8 cellular contexts compared by ENCODE assay signal in the genomic region with DNA sequence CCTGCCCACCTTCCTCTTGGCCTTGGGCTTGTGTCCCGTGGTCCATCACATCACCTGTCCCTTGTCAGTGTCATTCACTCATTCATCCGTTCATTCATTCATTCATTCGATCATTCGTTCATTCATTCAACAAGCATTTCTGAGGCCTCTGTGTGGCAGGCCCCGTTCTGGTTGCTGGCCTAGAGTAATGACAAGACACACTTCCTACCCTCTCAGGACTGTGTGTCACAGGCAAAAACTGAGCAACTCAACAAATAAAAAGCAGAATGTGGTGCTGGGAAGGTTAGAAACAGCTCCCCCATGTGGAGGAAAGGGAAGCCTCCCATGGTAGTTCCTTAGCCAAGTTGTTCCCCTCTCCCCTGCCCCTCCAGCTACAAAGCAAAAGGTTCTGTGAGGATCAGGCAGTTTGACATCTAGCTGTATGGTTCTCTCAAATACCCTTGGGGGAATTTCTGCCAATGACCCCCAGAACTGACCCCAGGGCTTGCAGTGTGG. TPM values are rescaled to one million over a fixed set of nuclear protein-coding genes. Genes with fewer than 3 reads are reported as not detected.
DNase-seq lines count a peak whose midpoint lies in the region; ATAC-seq and TF ChIP-seq lines count a peak whose summit lies in the region.
"Had no signal": no experiment of that assay in that cellular context is flagged by ENCODE, and none has a peak within 500 bp of the region (broad histone marks: within the 10 kb centered on the region; RNA-seq: fewer than 3 reads in every experiment).

No MANE protein-coding gene starts in this region.

- no peak overlapping the region for H3K9ac ChIP-seq in mammary epithelial cell (ENCODE audit: insufficient read depth, low read length)

- 77% methylated on average over 5 of the region's 5 CpGs for WGBS in mammary epithelial cell (ENCODE audit: low coverage, missing lambda C conversion rate)

- in situ Hi-C loops in mammary epithelial cell (cut with MboI; ENCODE audit: low sequenced_read_pairs in 2 of 2): no loop called here

- H3K36me3 ChIP-seq in mammary epithelial cell (ENCODE audit: insufficient read depth, low read length) (no peaks in the 10 kb centered on the region), osteoblast (ENCODE audit: insufficient read depth, low read length) (no peaks in the 10 kb centered on the region)

- no peak for TF ChIP-seq POLR2A in NB4 (IDR thresholded peaks at IDR 0.05; ENCODE audit: extremely low read depth, insufficient read length)

- TF ChIP-seq CTCF in GM12872 (IDR thresholded peaks at IDR 0.05; ENCODE audit: insufficient read depth, low read depth, low read length) (peak; percentile 71), NB4 (IDR thresholded peaks at IDR 0.05; ENCODE audit: low read depth, low read length) (peak; percentile 77), mammary epithelial cell (conservative IDR thresholded peaks at IDR 0.05 in 1 of 2, IDR thresholded peaks at IDR 0.05 in 1 of 2; ENCODE audit: extremely low read depth in 1 of 2, insufficient read depth in 1 of 2, low read depth in 1 of 2, low read length in 2 of 2) (peak; percentile 57 to 58), osteoblast (IDR thresholded peaks at IDR 0.05; ENCODE audit: extremely low read depth, low read depth, low read length) (peak; percentile 71)

- no peaks in the 10 kb centered on the region for H3K4me1 ChIP-seq in mammary epithelial cell (ENCODE audit: insufficient read depth, low read length)
- no peaks in the 10 kb centered on the region for H3K4me1 ChIP-seq in osteoblast (ENCODE audit: insufficient read depth, low read length)

- no peak for ATAC-seq in GM19452 (IDR thresholded peaks at IDR 0.05; ENCODE audit: unreplicated experiment)
- ATAC-seq in HG02938 (IDR thresholded peaks at IDR 0.05; ENCODE audit: unreplicated experiment): no peak

- H2AFZ ChIP-seq in mammary epithelial cell (ENCODE audit: low read depth, low read length): no peak overlapping the region
- H2AFZ ChIP-seq in osteoblast (ENCODE audit: low read length): no peak overlapping the region

- DNase-seq in NB4 (ENCODE audit: low read depth): peak; percentile 64
- peak; percentile 23 for DNase-seq in mammary epithelial cell
- DNase-seq in osteoblast (ENCODE audit: insufficient read length, low spot score, missing footprints): peak; percentile 96
- DNase-seq in pons (ENCODE audit: low spot score): no peak

- H3K27ac ChIP-seq in mammary epithelial cell (ENCODE audit: insufficient read depth, low read depth, low read length) (no peak overlapping the region), osteoblast (ENCODE audit: low read depth, low read length) (no peak overlapping the region)

- no peaks in the 10 kb centered on the region for H3K79me2 ChIP-seq in mammary epithelial cell (ENCODE audit: insufficient read depth, low read length)
- H3K79me2 ChIP-seq in osteoblast (ENCODE audit: insufficient read depth, low read length): no peaks in the 10 kb centered on the region

- H4K20me1 ChIP-seq in mammary epithelial cell (ENCODE audit: insufficient read depth, low read length): no peaks in the 10 kb centered on the region
- peaks cover 4% of the 10 kb centered on the region for H4K20me1 ChIP-seq in osteoblast (ENCODE audit: insufficient read depth, low read length)

- H3K9me3 ChIP-seq in mammary epithelial cell (replicated peaks; ENCODE audit: insufficient read depth, low read length) (no peaks in the 10 kb centered on the region), osteoblast (ENCODE audit: low read depth, low read length) (no peaks in the 10 kb centered on the region)

- CTCF ChIA-PET in mammary epithelial cell (lab: Charles Lee; ENCODE audit: low non-redundant PET): no interaction called here

- BruUV-seq in mammary epithelial cell (replicated peaks; lab: Mats Ljungman, UMichigan): no TSS peak

- intact Hi-C loops in mammary epithelial cell (cut with micrococcal nuclease): loop anchor here (10.0 kb wide), 1 partner anchor 366 kb away; no protein-coding TSS in a partner anchor

- H3K27me3 ChIP-seq in mammary epithelial cell (ENCODE audit: insufficient read depth, low read length) (no peaks in the 10 kb centered on the region), osteoblast (ENCODE audit: insufficient read depth, low read length) (no peaks in the 10 kb centered on the region)

- no peak overlapping the region for H3K4me3 ChIP-seq in NB4 (ENCODE audit: low read depth, low read length)
- no peak overlapping the region for H3K4me3 ChIP-seq in mammary epithelial cell (replicated peaks in 1 of 3; ENCODE audit: insufficient read depth in 1 of 3, low read depth in 2 of 3, low read length in 3 of 3)
- H3K4me3 ChIP-seq in osteoblast (ENCODE audit: insufficient read depth, low read length): no peak overlapping the region

- dilution Hi-C loops in mammary epithelial cell (cut with HindIII; ENCODE audit: low sequenced_read_pairs): no loop called here

- H3K4me2 ChIP-seq in mammary epithelial cell (ENCODE audit: insufficient read depth, low read depth, low read length): no peak overlapping the region
- H3K4me2 ChIP-seq in osteoblast (ENCODE audit: insufficient read depth, low read length): no peak overlapping the region

RNA-seq across cellular contexts. Expression of gene OMP, which starts 1.6 kb away (rescaled TPM):
- total RNA-seq in mammary epithelial cell (not detected), osteoblast (0.88 TPM in 1 of 2 replicates, not detected in the other)
- not detected for polyA plus RNA-seq in mammary epithelial cell
- not detected for polyA minus RNA-seq in mammary epithelial cell
- total RNA-seq: glomerular endothelial cell had no signal

RNA-seq across cellular contexts. Expression of gene MYO7A, which starts 27.0 kb away (rescaled TPM):
- 1 to 10 TPM; 2.7 to 3.0 TPM for total RNA-seq in mammary epithelial cell
- polyA plus RNA-seq in mammary epithelial cell: 3.7 TPM
- polyA minus RNA-seq in mammary epithelial cell: 5.5 TPM
- under 0.01 TPM in 2 replicates for total RNA-seq in osteoblast

RNA-seq across cellular contexts. Expression of gene CAPN5, which starts 34.3 kb away (rescaled TPM):
- 1 to 10 TPM; 3.0 to 4.3 TPM for total RNA-seq in mammary epithelial cell
- 1.5 TPM for polyA plus RNA-seq in mammary epithelial cell
- polyA minus RNA-seq in mammary epithelial cell: 1.7 TPM
- 6.5 and 8.5 TPM in 2 replicates for total RNA-seq in osteoblast
